27 cellular contexts compared by ENCODE assay signal in the genomic region with DNA sequence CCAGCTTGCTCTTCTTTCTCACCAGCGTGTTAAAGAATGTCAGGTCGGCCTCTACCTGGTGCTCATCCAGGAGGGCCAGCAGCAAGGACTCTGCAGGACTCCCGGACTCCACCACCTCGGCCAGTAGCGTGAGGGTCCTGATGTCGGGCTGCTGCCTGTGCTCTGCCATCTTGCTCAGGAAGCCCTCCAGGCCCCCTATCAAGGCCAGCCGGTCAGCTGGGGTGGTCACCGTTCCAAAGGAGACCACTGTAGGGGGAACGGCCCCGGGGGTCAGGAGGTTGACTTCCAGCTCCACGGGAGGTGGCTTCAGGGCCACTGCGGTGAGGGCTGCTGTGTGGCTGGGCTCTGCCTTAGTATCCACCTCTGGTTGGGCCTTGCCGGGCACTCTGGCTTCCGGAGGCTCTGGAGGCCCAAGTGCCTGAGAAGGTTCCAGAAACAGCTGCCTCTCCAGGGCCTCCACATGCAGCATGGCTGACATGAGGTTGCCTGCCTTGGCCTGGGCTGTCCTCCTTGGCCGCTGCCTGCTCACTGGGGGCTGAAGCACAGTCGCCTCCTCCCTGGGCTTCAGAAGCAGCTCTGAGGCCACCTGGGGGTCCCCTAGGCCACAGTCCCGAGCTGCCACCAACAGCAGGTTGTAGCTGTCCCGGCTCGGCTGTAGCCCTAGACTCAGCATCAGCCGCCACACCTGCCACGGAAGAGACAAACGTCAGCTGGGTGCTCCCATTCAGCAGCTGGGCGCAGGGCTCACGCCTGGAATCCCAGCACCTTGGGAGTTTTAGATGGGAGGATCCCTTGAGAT.
"Had no signal": no experiment of that assay in that cellular context is flagged by ENCODE, and none has a peak within 500 bp of the region (broad histone marks: within the 10 kb centered on the region; RNA-seq: fewer than 3 reads in every experiment).

No MANE protein-coding gene starts in this region.

- ATAC-seq: activated T-cell treated with anti-CD3 and anti-CD28 coated beads, Interleukin-2, amount 50 U/mL, for 72 hours; body of pancreas; SK-N-SH treated with all-trans-retinoic acid at 6 μM for 48 hours had no signal

- H3K27ac ChIP-seq: ascending aorta, body of pancreas, Peyer's patch, SJSA1 had no signal

- H3K9me3 Mint-ChIP-seq: activated CD4-positive, alpha-beta memory T cell treated with anti-CD3 and anti-CD28 coated beads, Interleukin-2, amount 10 ng/mL, durations not matched to agents 7 days and 5 days; activated CD4-positive, alpha-beta T cell treated with anti-CD3 and anti-CD28 coated beads, Interleukin-2, amount 10 ng/mL, durations not matched to agents 7 days and 5 days; activated T-cell treated with anti-CD3 and anti-CD28 coated beads, Interleukin-2, amount 50 U/mL, for 72 hours; activated T-helper 2 cell treated with anti-CD3 and anti-CD28 coated beads, Interferon-gamma antibody, Interleukin-2, Interleukin-4, amounts not matched to agents 10 μg/mL and 5 μg/mL and 100 μg/mL, durations not matched to agents 14 hours and 24 hours and 36 hours; T-helper 1 cell treated with Interleukin-12 subunit alpha and Interleukin-12 subunit beta and Interleukin-4 antibody, amounts not matched to agents 30 μg/mL and 1 μg/mL, for 36 hours had no signal

- H3K27me3 Mint-ChIP-seq: activated CD4-positive, alpha-beta memory T cell treated with anti-CD3 and anti-CD28 coated beads, Interleukin-2, amount 10 ng/mL, durations not matched to agents 7 days and 5 days; activated CD4-positive, alpha-beta T cell treated with anti-CD3 and anti-CD28 coated beads, Interleukin-2, amount 10 ng/mL, durations not matched to agents 7 days and 5 days had no signal

- DNase-seq: activated CD4-positive, alpha-beta memory T cell treated with anti-CD3 and anti-CD28 coated beads, Interleukin-2, amount 10 ng/mL, durations not matched to agents 7 days and 5 days; activated CD4-positive, alpha-beta T cell treated with anti-CD3 and anti-CD28 coated beads, Interleukin-2, amount 10 ng/mL, durations not matched to agents 7 days and 5 days; activated CD4-positive, CD25-positive, alpha-beta regulatory T cell; activated gamma-delta T cell treated with Interleukin-2 at 50 U/mL for 16 hours; activated naive CD4-positive, alpha-beta T cell treated with anti-CD3 and anti-CD28 coated beads, Interleukin-2, amount 50 U/mL, for 16 hours; activated T-cell treated with anti-CD3 and anti-CD28 coated beads for 4 hours; activated T-cell treated with anti-CD3 and anti-CD28 coated beads, Interleukin-2, amount 50 U/mL, for 72 hours; amniotic stem cell; body of pancreas; central memory CD4-positive, alpha-beta T cell; MG63; MV-4-11; NCI-H1092 treated with DMSO at 0.1 percent for 48 hours; NCI-H1436; NCI-H1694 treated with DMSO at 0.1 percent for 48 hours; NCI-H2029 treated with DMSO at 0.1 percent for 48 hours; NCI-H345; NCI-H510A; NCI-H526 treated with DMSO at 0.1 percent for 48 hours; Peyer's patch; SHP77; T-helper 9 cell had no signal

- H3K36me3 ChIP-seq: MG63 had no signal

- H3K27me3 ChIP-seq: ascending aorta, body of pancreas, MG63, Peyer's patch, SJSA1 had no signal

- H3K27ac Mint-ChIP-seq: activated CD4-positive, alpha-beta memory T cell treated with anti-CD3 and anti-CD28 coated beads, Interleukin-2, amount 10 ng/mL, durations not matched to agents 7 days and 5 days; activated CD4-positive, alpha-beta T cell treated with anti-CD3 and anti-CD28 coated beads, Interleukin-2, amount 10 ng/mL, durations not matched to agents 7 days and 5 days; activated T-cell treated with anti-CD3 and anti-CD28 coated beads, Interleukin-2, amount 50 U/mL, for 72 hours; activated T-helper 2 cell treated with anti-CD3 and anti-CD28 coated beads, Interferon-gamma antibody, Interleukin-2, Interleukin-4, amounts not matched to agents 10 μg/mL and 5 μg/mL and 100 μg/mL, durations not matched to agents 14 hours and 24 hours and 36 hours; T-helper 1 cell treated with Interleukin-12 subunit alpha and Interleukin-12 subunit beta and Interleukin-4 antibody, amounts not matched to agents 30 μg/mL and 1 μg/mL, for 36 hours had no signal

- H3K4me3 ChIP-seq: ascending aorta, body of pancreas, MG63, Peyer's patch, SJSA1 had no signal

- H3K4me3 Mint-ChIP-seq: activated CD4-positive, alpha-beta memory T cell treated with anti-CD3 and anti-CD28 coated beads, Interleukin-2, amount 10 ng/mL, durations not matched to agents 7 days and 5 days; activated CD4-positive, alpha-beta T cell treated with anti-CD3 and anti-CD28 coated beads, Interleukin-2, amount 10 ng/mL, durations not matched to agents 7 days and 5 days; activated T-cell treated with anti-CD3 and anti-CD28 coated beads, Interleukin-2, amount 50 U/mL, for 72 hours; T-helper 1 cell treated with Interleukin-12 subunit alpha and Interleukin-12 subunit beta and Interleukin-4 antibody, amounts not matched to agents 30 μg/mL and 1 μg/mL, for 36 hours had no signal
